8 cellular contexts compared by ENCODE assay signal in the genomic region with DNA sequence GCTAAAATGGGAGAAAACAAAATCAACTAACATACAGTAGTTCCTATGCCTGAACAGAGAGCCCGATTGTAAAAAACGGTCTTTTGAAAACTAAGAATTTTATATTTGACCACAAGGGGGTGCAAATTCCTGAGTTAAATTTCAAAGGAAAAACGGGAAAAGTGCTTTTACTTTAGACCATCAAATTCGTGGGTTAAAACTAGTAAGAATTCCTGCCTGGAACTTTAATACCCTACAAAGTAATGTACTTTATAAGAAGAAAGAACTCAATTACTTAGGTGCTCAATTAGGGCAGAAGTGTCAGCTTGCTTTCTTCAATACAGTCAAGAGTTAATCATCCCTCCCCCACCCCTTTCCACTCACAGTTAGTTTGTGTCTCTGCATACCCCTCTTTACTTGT.
A peak's percentile ranks its signal among the peaks of the same experiment; 100 is the strongest.
DNase-seq lines count a peak whose midpoint lies in the region; ATAC-seq lines count a peak whose summit lies in the region.

No MANE protein-coding gene starts in this region.

- peak overlapping the region; percentile 66 to 97 (median 87); a peak in 21 of 22 replicates for H3K4me2 ChIP-seq in BLaER1 treated with 17β-estradiol and CSF1 and Interleukin-3, amounts not matched to agents 10 nM and 100 nM

- peak; percentile 33 for DNase-seq in H7
- peak; percentile 57 for DNase-seq in SK-MEL-5 (ENCODE audit: low read depth, low spot score)
- DNase-seq in fibroblast of peridontal ligament (ENCODE audit: extremely low read depth) = peak; percentile 82
- peak; percentile 49 for DNase-seq in retina
- DNase-seq in mucosa of gallbladder (ENCODE audit: low spot score) = no peak
- no peak for DNase-seq in GOT3 (lab: John Stamatoyannopoulos, UW)

- peaks cover 3 to 26% (median 13%) of the 10 kb centered on the region in 11 experiments; a peak in 14 of 22 replicates for H3K36me3 ChIP-seq in BLaER1 treated with 17β-estradiol and CSF1 and Interleukin-3, amounts not matched to agents 10 nM and 100 nM
- no peaks in the 10 kb centered on the region for H3K36me3 ChIP-seq in H7 (replicated peaks; ENCODE audit: control insufficient read depth, insufficient read depth, low read length)

- peaks cover 13 to 95% (median 42%) of the 10 kb centered on the region in 11 experiments; a peak in 19 of 22 replicates for H4K20me1 ChIP-seq in BLaER1 treated with 17β-estradiol and CSF1 and Interleukin-3, amounts not matched to agents 10 nM and 100 nM

- no peaks in the 10 kb centered on the region for H3K27me3 ChIP-seq in BLaER1 treated with 17β-estradiol and CSF1 and Interleukin-3, amounts not matched to agents 10 nM and 100 nM
- H3K27me3 ChIP-seq in H7 (ENCODE audit: control insufficient read depth, insufficient read depth, low read length) = no peaks in the 10 kb centered on the region; the same call in 1 of the 2 replicates

- H3K27ac ChIP-seq in BLaER1 treated with 17β-estradiol and CSF1 and Interleukin-3, amounts not matched to agents 10 nM and 100 nM = peak overlapping the region in 3 of 11 experiments; percentile 10 to 98 (median 96); a peak in 4 of 22 replicates

- H3K4me3 ChIP-seq in BLaER1 treated with 17β-estradiol and CSF1 and Interleukin-3, amounts not matched to agents 10 nM and 100 nM = peak overlapping the region in 2 of 10 experiments; percentile 17 to 95; a peak in 3 of 20 replicates
- H3K4me3 ChIP-seq in H7 (ENCODE audit: insufficient read depth, low read depth, low read length) = no peak overlapping the region

- no peak for ATAC-seq in GM18861 (IDR thresholded peaks at IDR 0.05; ENCODE audit: unreplicated experiment)

- in situ Hi-C loops in SK-MEL-5 (cut with HindIII; ENCODE audit: low pct_unique_long_range_greater_than_20kb, low sequenced_read_pairs) = no loop called here

- peaks cover 26 to 58% (median 29%) of the 10 kb centered on the region in 10 experiments for H3K4me1 ChIP-seq in BLaER1 treated with 17β-estradiol and CSF1 and Interleukin-3, amounts not matched to agents 10 nM and 100 nM

- no peaks in the 10 kb centered on the region for H3K9me3 ChIP-seq in BLaER1 treated with 17β-estradiol and CSF1 and Interleukin-3, amounts not matched to agents 10 nM and 100 nM (replicated peaks in 1 of 11)

- H3K9ac ChIP-seq in BLaER1 treated with 17β-estradiol and CSF1 and Interleukin-3, amounts not matched to agents 10 nM and 100 nM = peak overlapping the region in 4 of 11 experiments; percentile 10 to 100 (median 26); a peak in 5 of 22 replicates

Comparison
In these comparisons a context has a peak if more than half of its experiments do, and no peak if none do; other contexts are left out.
1. DNase-seq: peak in H7 (single experiment), SK-MEL-5 (single experiment), fibroblast of peridontal ligament (single experiment) and retina (single experiment); none in mucosa of gallbladder (single experiment) and GOT3 (single experiment).